In genomic region chr19:47227347-47228167, GRCh38 we compare ENCODE assay signal across 1 cellular context.
TF ChIP-seq lines count a peak whose summit lies in the region.

No MANE protein-coding gene starts in this region.

TF ChIP-seq in K562, 482 proteins besides CTCF, POLR2A, EP300 and RAD21 (continued from another document and continues in another):
- TF ChIP-seq ZNF318 (IDR thresholded peaks at IDR 0.05; ENCODE audit: borderline replicate concordance in 1 of 2, low read depth in 1 of 2) (peak in 1 of 2 experiments; percentile 65; a peak in 2 of 4 replicates), POLR3G (IDR thresholded peaks at IDR 0.05; ENCODE audit: extremely low read depth, insufficient read length, insufficient replicate concordance) (no peak), POLR2G (IDR thresholded peaks at IDR 0.05; ENCODE audit: low read depth, low read length) (peak; percentile 79), ID3 (CRISPR knock-in tag; IDR thresholded peaks at IDR 0.05) (no peak), ID3 (tag; IDR thresholded peaks at IDR 0.05) (0 out of 2 replicates have a peak, but pooled peaks have one; percentile 32), ETV6 (IDR thresholded peaks at IDR 0.05; ENCODE audit: borderline replicate concordance in 1 of 2, low read depth in 2 of 2, low read length in 1 of 2) (peak in 1 of 2 experiments; percentile 50; a peak in 1 of 4 replicates), ETV6 (CRISPR knock-in tag; IDR thresholded peaks at IDR 0.05; ENCODE audit: borderline replicate concordance) (no peak), ATF4 (CRISPR knock-in tag; IDR thresholded peaks at IDR 0.05) (0 out of 2 replicates have a peak, but pooled peaks have one; percentile 48), EP400 (IDR thresholded peaks at IDR 0.05) (peak; percentile 69), ZNF444 (CRISPR knock-in tag; IDR thresholded peaks at IDR 0.05) (0 out of 2 replicates have a peak, but pooled peaks have one; percentile 43), ZBTB33 (CRISPR knock-in tag; IDR thresholded peaks at IDR 0.05) (peak; percentile 40; the same call in 1 of the 2 replicates), ZNF253 (CRISPR knock-in tag; conservative IDR thresholded peaks at IDR 0.05) (no peak), DPF2 (IDR thresholded peaks at IDR 0.05) (peak; percentile 73), PTTG1 (tag; IDR thresholded peaks at IDR 0.05; ENCODE audit: low read depth) (no peak), ZKSCAN1 (IDR thresholded peaks at IDR 0.05; ENCODE audit: low read depth, low read length) (no peak), CEBPB (tag; IDR thresholded peaks at IDR 0.05) (peak; percentile 98), ZNF778 (CRISPR knock-in tag; IDR thresholded peaks at IDR 0.05) (no peak), ZFPM2 (CRISPR knock-in tag; IDR thresholded peaks at IDR 0.05) (no peak), CBFA2T2 (conservative IDR thresholded peaks at IDR 0.05) (no peak; the same call in 1 of the 2 replicates), ZNF217 (CRISPR knock-in tag; IDR thresholded peaks at IDR 0.05) (no peak), HMGN3 (IDR thresholded peaks at IDR 0.05; ENCODE audit: borderline replicate concordance, extremely low read depth, insufficient read length, low read depth, low read length) (peak; percentile 15), CXXC5 (CRISPR knock-in tag; IDR thresholded peaks at IDR 0.05) (peak; percentile 56), SIN3A (IDR thresholded peaks at IDR 0.05; ENCODE audit: borderline replicate concordance in 2 of 2, control insufficient read depth in 1 of 2, low read depth in 2 of 2, low read length in 2 of 2) (peak; percentile 49 to 51; a peak in 2 of 4 replicates), OTX1 (CRISPR knock-in tag; IDR thresholded peaks at IDR 0.05) (peak; percentile 11; the same call in 1 of the 2 replicates), SNRNP70 (optimal IDR thresholded peaks at IDR 0.05; ENCODE audit: low read depth, low read length) (no peak), GATAD2A (IDR thresholded peaks at IDR 0.05) (peak; percentile 81), SIX5 (IDR thresholded peaks at IDR 0.05; ENCODE audit: borderline replicate concordance in 1 of 2, insufficient read depth in 1 of 2, low read depth in 1 of 2, low read length in 2 of 2) (no peak), HDAC2 (IDR thresholded peaks at IDR 0.05) (peak; percentile 98), MXI1 (IDR thresholded peaks at IDR 0.05; ENCODE audit: low read depth, low read length) (0 out of 2 replicates have a peak, but pooled peaks have one; percentile 22), TCF7L2 (IDR thresholded peaks at IDR 0.05; ENCODE audit: low read depth, low read length) (no peak), CBFA2T3 (IDR thresholded peaks at IDR 0.05) (no peak; the same call in 1 of the 2 replicates), SMC3 (conservative IDR thresholded peaks at IDR 0.05; ENCODE audit: insufficient read depth, low read depth, low read length) (no peak), HDAC1 (IDR thresholded peaks at IDR 0.05) (peak; percentile 55 to 89; a peak in 3 of 4 replicates), MYC (IDR thresholded peaks at IDR 0.05; ENCODE audit: low read depth, low read length) (peak; percentile 40), MYC (CRISPR knock-in tag; IDR thresholded peaks at IDR 0.05; ENCODE audit: borderline replicate concordance, low read depth) (0 out of 2 replicates have a peak, but pooled peaks have one; percentile 16), ZNF511 (CRISPR knock-in tag; IDR thresholded peaks at IDR 0.05) (no peak; the same call in 1 of the 2 replicates), SMARCB1 (IDR thresholded peaks at IDR 0.05; ENCODE audit: insufficient read length, low read depth) (no peak), ZNF175 (CRISPR knock-in tag; IDR thresholded peaks at IDR 0.05; ENCODE audit: low read depth) (peak; percentile 29; the same call in 1 of the 2 replicates), RAD51 (IDR thresholded peaks at IDR 0.05; ENCODE audit: borderline replicate concordance, low read depth) (no peak; the same call in 1 of the 2 replicates), CBX1 (IDR thresholded peaks at IDR 0.05; ENCODE audit: low read depth) (peak; percentile 86), ELF1 (tag; IDR thresholded peaks at IDR 0.05) (peak; percentile 89), TAF9B (IDR thresholded peaks at IDR 0.05; ENCODE audit: partially characterized antibody) (peak; percentile 73), HCFC1 (IDR thresholded peaks at IDR 0.05; ENCODE audit: low read depth, low read length) (no peak; the same call in 1 of the 2 replicates), ZNF644 (tag; IDR thresholded peaks at IDR 0.05; ENCODE audit: low read depth) (peak; percentile 44)
- TF ChIP-seq, protein P1, sequence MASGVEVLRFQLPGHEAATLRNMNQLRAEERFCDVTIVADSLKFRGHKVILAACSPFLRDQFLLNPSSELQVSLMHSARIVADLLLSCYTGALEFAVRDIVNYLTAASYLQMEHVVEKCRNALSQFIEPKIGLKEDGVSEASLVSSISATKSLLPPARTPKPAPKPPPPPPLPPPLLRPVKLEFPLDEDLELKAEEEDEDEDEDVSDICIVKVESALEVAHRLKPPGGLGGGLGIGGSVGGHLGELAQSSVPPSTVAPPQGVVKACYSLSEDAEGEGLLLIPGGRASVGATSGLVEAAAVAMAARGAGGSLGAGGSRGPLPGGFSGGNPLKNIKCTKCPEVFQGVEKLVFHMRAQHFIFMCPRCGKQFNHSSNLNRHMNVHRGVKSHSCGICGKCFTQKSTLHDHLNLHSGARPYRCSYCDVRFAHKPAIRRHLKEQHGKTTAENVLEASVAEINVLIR (CRISPR knock-in tag; IDR thresholded peaks at IDR 0.05): no peak
- TF ChIP-seq, protein P2, sequence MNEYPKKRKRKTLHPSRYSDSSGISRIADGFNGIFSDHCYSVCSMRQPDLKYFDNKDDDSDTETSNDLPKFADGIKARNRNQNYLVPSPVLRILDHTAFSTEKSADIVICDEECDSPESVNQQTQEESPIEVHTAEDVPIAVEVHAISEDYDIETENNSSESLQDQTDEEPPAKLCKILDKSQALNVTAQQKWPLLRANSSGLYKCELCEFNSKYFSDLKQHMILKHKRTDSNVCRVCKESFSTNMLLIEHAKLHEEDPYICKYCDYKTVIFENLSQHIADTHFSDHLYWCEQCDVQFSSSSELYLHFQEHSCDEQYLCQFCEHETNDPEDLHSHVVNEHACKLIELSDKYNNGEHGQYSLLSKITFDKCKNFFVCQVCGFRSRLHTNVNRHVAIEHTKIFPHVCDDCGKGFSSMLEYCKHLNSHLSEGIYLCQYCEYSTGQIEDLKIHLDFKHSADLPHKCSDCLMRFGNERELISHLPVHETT (CRISPR knock-in tag; conservative IDR thresholded peaks at IDR 0.05 in 1 of 2, IDR thresholded peaks at IDR 0.05 in 1 of 2): no peak
- TF ChIP-seq, protein P3, sequence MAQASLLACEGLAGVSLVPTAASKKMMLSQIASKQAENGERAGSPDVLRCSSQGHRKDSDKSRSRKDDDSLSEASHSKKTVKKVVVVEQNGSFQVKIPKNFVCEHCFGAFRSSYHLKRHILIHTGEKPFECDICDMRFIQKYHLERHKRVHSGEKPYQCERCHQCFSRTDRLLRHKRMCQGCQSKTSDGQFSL (CRISPR knock-in tag; IDR thresholded peaks at IDR 0.05): peak; percentile 88; the same call in 1 of the 2 replicates
- TF ChIP-seq, protein P3 (tag; IDR thresholded peaks at IDR 0.05): peak in 1 of 2 experiments; percentile 96; a peak in 2 of 4 replicates
